Comparison of ENCODE assay signal across 27 cellular contexts in the genomic region with DNA sequence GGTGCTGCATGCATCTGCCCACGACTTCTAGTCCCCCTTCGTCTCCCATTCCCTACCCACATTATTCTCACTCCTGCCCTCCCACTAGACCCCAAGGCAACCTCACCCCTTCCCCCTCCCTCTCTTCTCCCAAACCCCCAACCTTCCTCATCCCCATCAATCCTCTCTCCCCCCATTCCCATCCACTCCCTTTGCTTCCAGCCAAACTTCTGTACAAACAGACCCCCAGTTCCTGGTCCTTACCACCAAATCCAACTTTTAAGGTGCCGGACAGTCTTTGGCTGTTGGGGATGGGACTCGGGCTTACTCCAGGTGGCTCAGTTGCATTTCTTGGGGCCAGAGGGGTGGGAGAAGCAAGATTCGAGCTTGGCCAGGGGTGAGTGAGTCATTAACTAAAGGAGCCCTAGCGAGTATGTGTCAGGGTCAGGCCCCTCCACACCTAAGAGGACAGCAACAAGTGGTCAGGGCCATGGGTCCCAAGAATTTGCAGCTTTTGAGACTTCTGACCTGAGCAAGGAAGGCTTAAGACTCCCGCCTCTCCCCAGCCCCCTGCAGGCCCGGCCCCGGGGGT. TPM values are rescaled to one million over a fixed set of nuclear protein-coding genes. Genes with fewer than 3 reads are reported as not detected.
"Had no signal": no experiment of that assay in that cellular context is flagged by ENCODE, and none has a peak within 500 bp of the region (broad histone marks: within the 10 kb centered on the region; RNA-seq: fewer than 3 reads in every experiment).

A gene (minus strand): TSS at position 488 of the 571 bp plus-strand sequence. CDS start 638 bp downstream, outside the sequence.

- H3K27ac Mint-ChIP-seq: activated B cell treated with CpG ODN at 0.5 μM for 24 hours; activated CD4-positive, alpha-beta memory T cell treated with anti-CD3 and anti-CD28 coated beads for 36 hours; activated naive CD8-positive, alpha-beta T cell; dendritic cell treated with granulocyte-macrophage colony-stimulating factor and Interleukin-4, amounts not matched to agents 40 ng/mL and 50 ng/mL, for 4 days; progenitor cell of endocrine pancreas had no signal

- H3K4me1 Mint-ChIP-seq: activated B cell treated with CpG ODN at 0.5 μM for 24 hours had no signal

- H3K9me3 Mint-ChIP-seq: activated B cell treated with CpG ODN at 0.5 μM for 24 hours; activated CD4-positive, alpha-beta memory T cell treated with anti-CD3 and anti-CD28 coated beads for 36 hours; dendritic cell treated with granulocyte-macrophage colony-stimulating factor and Interleukin-4, amounts not matched to agents 40 ng/mL and 50 ng/mL, for 4 days had no signal

- H3K4me3 Mint-ChIP-seq: activated B cell treated with CpG ODN at 0.5 μM for 24 hours; activated CD4-positive, alpha-beta memory T cell treated with anti-CD3 and anti-CD28 coated beads for 36 hours; activated naive CD8-positive, alpha-beta T cell; dendritic cell treated with granulocyte-macrophage colony-stimulating factor and Interleukin-4, amounts not matched to agents 40 ng/mL and 50 ng/mL, for 4 days; naive thymus-derived CD4-positive, alpha-beta T cell had no signal

- H3K27me3 ChIP-seq: cardiac muscle cell, thyroid gland, uterus had no signal

- H3K27ac ChIP-seq: cardiac muscle cell, esophagus muscularis mucosa, gastroesophageal sphincter, heart left ventricle, thyroid gland, uterus had no signal

- ATAC-seq: gastroesophageal sphincter; naive thymus-derived CD4-positive, alpha-beta T cell had no signal

- H3K36me3 Mint-ChIP-seq: activated naive CD8-positive, alpha-beta T cell; naive thymus-derived CD4-positive, alpha-beta T cell had no signal

- H3K9me3 ChIP-seq: esophagus muscularis mucosa, gastroesophageal sphincter, heart left ventricle, thyroid gland, uterus had no signal

- H3K36me3 ChIP-seq: cardiac muscle cell, heart left ventricle, thyroid gland, uterus had no signal

- H3K4me1 ChIP-seq: gastroesophageal sphincter, uterus had no signal

- DNase-seq: activated B cell treated with CpG ODN at 0.5 μM for 24 hours; activated CD4-positive, alpha-beta memory T cell treated with anti-CD3 and anti-CD28 coated beads for 36 hours; activated CD4-positive, alpha-beta T cell treated with anti-CD3 and anti-CD28 coated beads for 4 hours; amniotic stem cell; effector CD8-positive, alpha-beta T cell; mesenchymal stem cell; naive thymus-derived CD4-positive, alpha-beta T cell; nucleus accumbens; stimulated activated CD4-positive, alpha-beta T cell treated with anti-CD3 and anti-CD28 coated beads, Interleukin-12 subunit alpha, Interleukin-12 subunit beta, amount 100 ng/mL, for 4 hours; stimulated activated CD4-positive, alpha-beta T cell treated with anti-CD3 and anti-CD28 coated beads, Interleukin-1b, Interleukin-23, amount 100 ng/mL, for 48 hours; stimulated activated CD8-positive, alpha-beta memory T cell treated with anti-CD3 and anti-CD28 coated beads, Interleukin-4, amount 100 ng/mL, for 48 hours; stimulated activated naive CD4-positive, alpha-beta T cell treated with Interleukin-2 at 50 U/mL for 16 hours; T-helper 9 cell; uterus had no signal

- H3K4me3 ChIP-seq: cardiac muscle cell, esophagus muscularis mucosa, gastroesophageal sphincter, heart left ventricle, thyroid gland, uterus had no signal

RNA-seq across cellular contexts. Expression of the gene that starts here (rescaled TPM):
- total RNA-seq: activated B cell treated with CpG ODN at 0.5 μM for 24 hours; activated CD4-positive, alpha-beta memory T cell treated with anti-CD3 and anti-CD28 coated beads for 36 hours; cardiac muscle cell; chondrocyte; endothelial cell of umbilical vein; esophagus muscularis mucosa; gastroesophageal sphincter; lower leg skin; mucosa of gallbladder; naive thymus-derived CD4-positive, alpha-beta T cell; subcutaneous adipose tissue; thyroid gland had no signal
- polyA plus RNA-seq: cardiac muscle cell; endothelial cell of umbilical vein; naive thymus-derived CD4-positive, alpha-beta T cell had no signal
